In the genomic region with DNA sequence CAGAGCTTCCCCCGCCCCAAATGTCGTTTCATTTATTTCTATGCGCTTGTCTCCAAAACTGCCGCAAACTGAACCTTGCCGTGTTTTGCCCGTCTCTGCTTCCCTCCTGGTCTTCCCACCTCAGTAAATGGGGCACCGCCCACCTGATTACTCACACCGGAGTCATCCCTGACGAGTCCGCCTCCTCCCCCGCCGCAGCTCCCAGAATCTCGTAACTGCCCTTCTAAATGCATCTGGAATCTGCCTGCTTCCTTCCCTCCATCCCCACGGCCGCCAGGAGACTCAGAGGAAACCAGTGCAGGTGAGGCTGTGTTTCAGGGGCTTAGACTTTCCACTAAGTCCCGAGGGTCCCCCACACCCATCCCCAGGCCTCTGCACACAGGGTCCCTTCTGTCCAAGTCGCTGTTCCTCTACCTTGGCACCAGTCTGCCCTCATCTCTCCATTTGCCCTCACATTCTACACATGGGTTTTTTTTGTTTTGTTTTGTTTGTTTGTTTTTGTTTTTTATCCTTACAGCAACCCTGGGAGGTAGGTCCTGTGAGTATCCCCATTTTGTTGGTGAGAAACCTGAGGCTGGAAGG, we compare ENCODE assay signal across 10 cellular contexts.
DNase-seq lines count a peak whose midpoint lies in the region; ATAC-seq, FAIRE-seq and TF ChIP-seq lines count a peak whose summit lies in the region.
"Had no signal": no experiment of that assay in that cellular context is flagged by ENCODE, and none has a peak within 500 bp of the region (broad histone marks: within the 10 kb centered on the region; RNA-seq: fewer than 3 reads in every experiment).

No MANE protein-coding gene starts in this region.

- H4K20me1 ChIP-seq in SK-N-SH (ENCODE audit: insufficient read depth): no peaks in the 10 kb centered on the region

- no peaks in the 10 kb centered on the region for H3F3A ChIP-seq in SK-N-SH (replicated peaks; ENCODE audit: insufficient read depth)

- H3K9ac ChIP-seq in SK-N-SH: no peak overlapping the region

- no peak for ATAC-seq in stimulated activated naive CD8-positive, alpha-beta T cell treated with anti-CD3 and anti-CD28 coated beads, Interleukin-15, Interleukin-2, amounts not matched to agents 100 U/mL and 50 U/mL, for 24 hours
- ATAC-seq in stimulated activated naive CD8-positive, alpha-beta T cell treated with anti-CD3 and anti-CD28 coated beads, Interleukin-15, amount 100 ng/mL, for 72 hours: no peak

- H3K4me3 Mint-ChIP-seq in stimulated activated naive CD8-positive, alpha-beta T cell treated with anti-CD3 and anti-CD28 coated beads, Interleukin-15, amount 100 ng/mL, for 72 hours: peak overlapping the region in 1 of 2 donors; percentile 12
- H3K4me3 Mint-ChIP-seq: IgD-negative memory B cell had no signal

- no peak overlapping the region for H2AFZ ChIP-seq in SK-N-SH (ENCODE audit: low read depth)

- H3K4me1 ChIP-seq in SK-N-SH (ENCODE audit: control insufficient read depth in 1 of 2, insufficient read depth in 2 of 2, low read depth in 1 of 2, low read length in 1 of 2) (peaks cover 0 to 11% of the 10 kb centered on the region in 2 experiments; a peak in 2 of 4 replicates), small intestine (ENCODE audit: control insufficient read depth in 2 of 2, insufficient read depth in 1 of 2, low read depth in 1 of 2, low read length in 1 of 2) (no peaks in the 10 kb centered on the region)

- intact Hi-C loops in head of caudate nucleus (cut with DNase I) (no loop called here), cardiac septum (cut with DNase I) (no loop called here)

- 0 out of 2 replicates have a peak overlapping the region, but pooled peaks have one; percentile 4 for H3K4me2 ChIP-seq in SK-N-SH

- FAIRE-seq in small intestine (lab: Jason Lieb, UNC): no peak

- H3K27ac Mint-ChIP-seq in stimulated activated naive CD8-positive, alpha-beta T cell treated with anti-CD3 and anti-CD28 coated beads, Interleukin-15, amount 100 ng/mL, for 72 hours: no peak overlapping the region

- POLR2A ChIA-PET in SK-N-SH (lab: Yijun Ruan, JAX): no interaction called here

- WGBS in SK-N-SH (ENCODE audit: low lambda C conversion rate): 43% methylated on average over 15 of the region's 17 CpGs
- 16 to 31% (median 24%) methylated on average over 17 of the region's 17 CpGs for WGBS in small intestine, 3 donors

- H3K36me3 ChIP-seq in SK-N-SH (replicated peaks in 1 of 2; ENCODE audit: control insufficient read depth in 1 of 2, insufficient read depth in 2 of 2, low read length in 1 of 2): no peaks in the 10 kb centered on the region
- no peaks in the 10 kb centered on the region for H3K36me3 ChIP-seq in small intestine (ENCODE audit: control insufficient read depth in 2 of 2, insufficient read depth in 2 of 2, low read length in 2 of 2)

- TF ChIP-seq CTCF in SK-N-SH (IDR thresholded peaks at IDR 0.05) (no peak), GM13976 (IDR thresholded peaks at IDR 0.05; ENCODE audit: borderline replicate concordance, control extremely low read depth, extremely low read depth, insufficient read depth, missing control alignments) (no peak)

- H3K27me3 ChIP-seq in SK-N-SH (ENCODE audit: insufficient read depth) (no peaks in the 10 kb centered on the region), small intestine (ENCODE audit: control insufficient read depth in 2 of 2, insufficient read depth in 2 of 2, low read length in 2 of 2) (peaks cover 0 to 13% of the 10 kb centered on the region in 2 donors)

- peaks cover 24% of the 10 kb centered on the region for H3K4me1 Mint-ChIP-seq in stimulated activated naive CD8-positive, alpha-beta T cell treated with anti-CD3 and anti-CD28 coated beads, Interleukin-15, amount 100 ng/mL, for 72 hours

- H3K9me3 Mint-ChIP-seq in stimulated activated naive CD8-positive, alpha-beta T cell treated with anti-CD3 and anti-CD28 coated beads, Interleukin-15, amount 100 ng/mL, for 72 hours: peaks cover 7 to 9% of the 10 kb centered on the region in 2 donors

- no peaks in the 10 kb centered on the region for H3K9me3 ChIP-seq in SK-N-SH
- H3K9me3 ChIP-seq in small intestine (ENCODE audit: control insufficient read depth, low read depth): no peaks in the 10 kb centered on the region

- DNase-seq in stimulated activated naive CD8-positive, alpha-beta T cell treated with anti-CD3 and anti-CD28 coated beads, Interleukin-15, Interleukin-2, amounts not matched to agents 100 U/mL and 50 U/mL, for 24 hours: peak; percentile 34
- no peak for DNase-seq in stimulated activated naive CD8-positive, alpha-beta T cell treated with anti-CD3 and anti-CD28 coated beads, Interleukin-15, amount 100 ng/mL, for 72 hours
- no peak for DNase-seq in SK-N-SH
- peak; percentile 58 to 93 (median 79) for DNase-seq in head of caudate nucleus
- no peak for DNase-seq in GM13976 (ENCODE audit: low spot score)
- no peak for DNase-seq in small intestine
- no peak for DNase-seq in cardiac septum (ENCODE audit: low spot score)
- DNase-seq in NCI-H2196 treated with DMSO at 0.1 percent for 48 hours (lab: John Stamatoyannopoulos, UW; ENCODE audit: unreplicated experiment): no peak
- DNase-seq: activated CD8-positive, alpha-beta memory T cell treated with anti-CD3 and anti-CD28 coated beads, Interleukin-2, amount 50 U/mL, for 48 hours had no signal

- no peaks in the 10 kb centered on the region for H3K79me2 ChIP-seq in SK-N-SH (ENCODE audit: insufficient read depth)

- TF ChIP-seq RAD21 in SK-N-SH (IDR thresholded peaks at IDR 0.05; ENCODE audit: low read length): no peak

- peaks cover 56% of the 10 kb centered on the region for H3K27me3 Mint-ChIP-seq in stimulated activated naive CD8-positive, alpha-beta T cell treated with anti-CD3 and anti-CD28 coated beads, Interleukin-15, amount 100 ng/mL, for 72 hours

- H3K27ac ChIP-seq in SK-N-SH (ENCODE audit: low read depth in 2 of 2, low read length in 1 of 2) (no peak overlapping the region), small intestine (ENCODE audit: low read depth in 1 of 2, low read length in 1 of 2) (no peak overlapping the region)

- no peaks in the 10 kb centered on the region for H3K9me2 ChIP-seq in SK-N-SH

- in situ Hi-C loops in GM13976 (cut with MboI; ENCODE audit: low sequenced_read_pairs, unreplicated experiment): no loop called here

- TF ChIP-seq EP300 in SK-N-SH (IDR thresholded peaks at IDR 0.05; ENCODE audit: borderline replicate concordance in 1 of 2, low read depth in 1 of 2, low read length in 1 of 2): no peak

- H3K4me3 ChIP-seq in SK-N-SH (ENCODE audit: low read depth in 2 of 2, low read length in 1 of 2) (no peak overlapping the region), small intestine (ENCODE audit: low read depth in 1 of 2, low read length in 2 of 2) (no peak overlapping the region)

- CTCF ChIA-PET in SK-N-SH (lab: Yijun Ruan, JAX): interaction anchor here (0.7 kb wide), 1 partner anchor 23 kb away, joined by 3 read pairs; no protein-coding TSS in a partner anchor

TF ChIP-seq in SK-N-SH, 30 proteins besides CTCF, POLR2A, EP300 and RAD21:
- TF ChIP-seq CHD2 (IDR thresholded peaks at IDR 0.05; ENCODE audit: low read length, partially characterized antibody): no peak
- TF ChIP-seq FOSL2 (IDR thresholded peaks at IDR 0.05; ENCODE audit: borderline replicate concordance, low read depth): peak; percentile 52; the same call in 1 of the 2 replicates

Comparison
In these comparisons a context has a peak if more than half of its experiments do, and no peak if none do; other contexts are left out.
1. DNase-seq: peak in stimulated activated naive CD8-positive, alpha-beta T cell treated with anti-CD3 and anti-CD28 coated beads, Interleukin-15, Interleukin-2, amounts not matched to agents 100 U/mL and 50 U/mL, for 24 hours (single experiment) and head of caudate nucleus (42 of 42); none in stimulated activated naive CD8-positive, alpha-beta T cell treated with anti-CD3 and anti-CD28 coated beads, Interleukin-15, amount 100 ng/mL, for 72 hours (0 of 2), SK-N-SH (single experiment), GM13976 (single experiment), small intestine (single experiment), cardiac septum (single experiment) and NCI-H2196 treated with DMSO at 0.1 percent for 48 hours (single experiment).